8 cellular contexts compared by ENCODE assay signal in the genomic region with DNA sequence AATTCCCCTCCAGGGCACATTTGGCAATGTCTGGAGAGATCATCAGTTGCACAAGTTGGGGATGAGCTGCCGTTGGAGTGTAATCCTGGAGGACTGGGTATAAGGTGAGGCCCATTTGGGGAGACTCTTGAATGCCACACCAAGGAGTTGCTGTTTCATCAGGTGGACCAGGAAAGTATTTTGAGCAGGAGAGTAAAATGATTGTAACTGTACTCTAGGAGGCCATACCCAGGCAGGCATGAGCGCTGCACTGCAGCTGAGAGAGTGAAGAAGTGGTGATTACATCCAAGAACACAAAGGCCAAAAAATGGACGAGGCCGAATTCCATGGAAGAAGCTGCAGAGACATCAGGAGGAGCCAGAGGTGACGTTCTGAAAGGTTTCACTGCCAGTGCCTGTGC. TPM values are rescaled to one million over a fixed set of nuclear protein-coding genes. Genes with fewer than 3 reads are reported as not detected.
"Had no signal": no experiment of that assay in that cellular context is flagged by ENCODE, and none has a peak within 500 bp of the region (broad histone marks: within the 10 kb centered on the region; RNA-seq: fewer than 3 reads in every experiment).

No MANE protein-coding gene starts in this region.

- H2AFZ ChIP-seq: GM23338 had no signal

- H3K27ac Mint-ChIP-seq: GM23338, H9, IgD-negative memory B cell had no signal

- H3K4me1 Mint-ChIP-seq: IgD-negative memory B cell had no signal

- H3K4me3 Mint-ChIP-seq: GM23338, H9 had no signal

- H3K4me2 ChIP-seq: GM23338 had no signal

- H3K27ac ChIP-seq: HL-60 had no signal

- H3K36me3 Mint-ChIP-seq: IgD-negative memory B cell had no signal

- H3K4me3 ChIP-seq: GM23338 had no signal

- H3K27me3 Mint-ChIP-seq: IgD-negative memory B cell had no signal

- DNase-seq: H9, HCEC 1CT had no signal

RNA-seq across cellular contexts. Expression of a gene that starts 8.8 kb away (rescaled TPM):
- total RNA-seq: GM23338, H1, H9, HepG2, HT1080 had no signal
- polyA plus RNA-seq: HepG2, IgD-negative memory B cell had no signal

RNA-seq across cellular contexts. Expression of a gene that starts 56.6 kb away (rescaled TPM):
- total RNA-seq: GM23338, H1, H9, HepG2, HT1080 had no signal
- polyA plus RNA-seq: GM23338, H1, HepG2, IgD-negative memory B cell had no signal
